Comparison of ENCODE assay signal across 32 cellular contexts in genomic region chr2:36523153-36523552, GRCh38.
"Had no signal": no experiment of that assay in that cellular context is flagged by ENCODE, and none has a peak within 500 bp of the region (broad histone marks: within the 10 kb centered on the region; RNA-seq: fewer than 3 reads in every experiment).

No MANE protein-coding gene starts in this region.

- H2AFZ ChIP-seq: PC-9 had no signal

- DNase-seq: Kasumi-1, MG63, NCI-H1048, NCI-H1092 treated with DMSO at 0.1 percent for 48 hours, NCI-H1105 treated with DMSO at 0.1 percent for 48 hours, NCI-H1417, NCI-H1436, NCI-H146, NCI-H1694, NCI-H187, NCI-H1930, NCI-H2029 treated with DMSO at 0.1 percent for 48 hours, NCI-H2081 treated with DMSO at 0.1 percent for 48 hours, NCI-H2107, NCI-H2171, NCI-H226, NCI-H446 treated with DMSO at 0.1 percent for 48 hours, NCI-H510A, NCI-H526, NCI-H69, NCI-H748 treated with DMSO at 0.1 percent for 48 hours, NCI-H82, PC-9, SHP77, SIG-M5, SJCRH30 had no signal

- H3K9me3 ChIP-seq: MG63, SJCRH30 had no signal

- H3K4me2 ChIP-seq: PC-9 had no signal

- ATAC-seq: Panc1, Right ventricle myocardium inferior, SK-N-SH treated with all-trans-retinoic acid at 6 μM for 48 hours had no signal

- H3K27me3 ChIP-seq: MG63, SJCRH30 had no signal

- FAIRE-seq: RCC 7860 had no signal

- H3K27ac ChIP-seq: PC-9, RWPE1, SJCRH30, SK-N-MC had no signal

- H3K4me1 ChIP-seq: SJCRH30 had no signal

- H3K4me3 ChIP-seq: MG63, PC-9, SJCRH30, SK-N-MC had no signal
